ENCODE assay signal across 9 cellular contexts in genomic region chr3:56855856-56856538, GRCh38. TPM values are rescaled to one million over a fixed set of nuclear protein-coding genes. Genes with fewer than 3 reads are reported as not detected.
DNase-seq lines count a peak whose midpoint lies in the region; ATAC-seq and TF ChIP-seq lines count a peak whose summit lies in the region.
"Had no signal": no experiment of that assay in that cellular context is flagged by ENCODE, and none has a peak within 500 bp of the region (broad histone marks: within the 10 kb centered on the region; RNA-seq: fewer than 3 reads in every experiment).

No MANE protein-coding gene starts in this region.

- peak in 4 of 7 experiments; percentile 20 to 53 (median 26) for DNase-seq in CD8-positive, alpha-beta T cell
- DNase-seq in IMR-90 (no peak), left cardiac atrium (peak; percentile 43), activated gamma-delta T cell (lab: John Stamatoyannopoulos, UW) (no peak), amniotic stem cell (lab: John Stamatoyannopoulos, UW) (no peak)
- DNase-seq in activated T-cell treated with anti-CD3 and anti-CD28 coated beads, Interleukin-2, amount 50 U/mL, for 72 hours: peak; percentile 60 to 62
- peak; percentile 29 for DNase-seq in stimulated activated CD4-positive, alpha-beta T cell treated with anti-CD3 and anti-CD28 coated beads, Interleukin-1b, Interleukin-23, amount 100 ng/mL, for 48 hours

- dilution Hi-C loops in IMR-90 (cut with HindIII; ENCODE audit: low sequenced_read_pairs, unreplicated experiment): no loop called here

- H3K79me1 ChIP-seq in IMR-90 (ENCODE audit: low read depth in 1 of 2, low read length in 2 of 2): no peaks in the 10 kb centered on the region

- no peak overlapping the region for H3K18ac ChIP-seq in IMR-90 (ENCODE audit: low read depth, low read length)

- POLR2A ChIA-PET in CD8-positive, alpha-beta T cell (lab: Charles Lee): interaction anchor here (0.6 kb wide), 1 partner anchor 165 kb away, joined by 4 read pairs; no protein-coding TSS in a partner anchor
- POLR2A ChIA-PET in IMR-90 (lab: Charles Lee; ENCODE audit: unreplicated experiment): interaction anchor here (0.5 kb wide), 1 partner anchor 20 kb away, joined by 3 read pairs; no protein-coding TSS in a partner anchor

- 40% methylated on average over 1 of the region's 9 CpGs; no CpG with 5 or more reads in 1 of the 2 experiments for whole genome bisulfite sequencing in IMR-90 (ENCODE audit: extremely low coverage in 2 of 2, insufficient read length in 1 of 2), 2 experiments

- H3K4me1 ChIP-seq in CD8-positive, alpha-beta T cell (ENCODE audit: insufficient read depth, low read length): peaks cover 9% of the 10 kb centered on the region
- no peaks in the 10 kb centered on the region for H3K4me1 ChIP-seq in IMR-90 (ENCODE audit: control insufficient read depth, insufficient read depth, low read length)

- H3K14ac ChIP-seq in IMR-90 (replicated peaks; ENCODE audit: low read depth, low read length): no peak overlapping the region

- H3K27me3 Mint-ChIP-seq in CD8-positive, alpha-beta T cell (ENCODE audit: low read depth): no peaks in the 10 kb centered on the region
- H3K27me3 Mint-ChIP-seq in activated T-cell treated with anti-CD3 and anti-CD28 coated beads, Interleukin-2, amount 50 U/mL, for 72 hours (ENCODE audit: low read depth): no peaks in the 10 kb centered on the region

- CTCF ChIA-PET in CD8-positive, alpha-beta T cell (lab: Charles Lee): interaction anchor here (0.9 to 1.5 kb wide), 7 partner anchors 8 to 133 kb away, joined by 3 to 5 read pairs (median 3); no protein-coding TSS in a partner anchor
- CTCF ChIA-PET in IMR-90 (lab: Yijun Ruan, JAX): no interaction called here

- no peak overlapping the region for H4K8ac ChIP-seq in IMR-90 (ENCODE audit: low read depth in 2 of 2, low read length in 2 of 2)

- no peak overlapping the region for H3K23ac ChIP-seq in IMR-90 (ENCODE audit: low read depth, low read length)

- H3K4ac ChIP-seq in IMR-90 (ENCODE audit: low read depth, low read length): no peak overlapping the region

- no peak overlapping the region for H2AK5ac ChIP-seq in IMR-90 (ENCODE audit: low read depth, low read length)

- no peak overlapping the region for H3K9ac ChIP-seq in IMR-90 (ENCODE audit: low read depth, low read length)

- no peak overlapping the region for H2BK120ac ChIP-seq in IMR-90 (ENCODE audit: low read depth, low read length)

- no peaks in the 10 kb centered on the region for H3K9me3 Mint-ChIP-seq in CD8-positive, alpha-beta T cell
- H3K9me3 Mint-ChIP-seq in activated T-cell treated with anti-CD3 and anti-CD28 coated beads, Interleukin-2, amount 50 U/mL, for 72 hours: no peaks in the 10 kb centered on the region
- H3K9me3 Mint-ChIP-seq: IgD-negative memory B cell had no signal

- H3K4me1 Mint-ChIP-seq in CD8-positive, alpha-beta T cell (ENCODE audit: low read depth): peaks cover 48% of the 10 kb centered on the region
- peaks cover 67% of the 10 kb centered on the region for H3K4me1 Mint-ChIP-seq in activated T-cell treated with anti-CD3 and anti-CD28 coated beads, Interleukin-2, amount 50 U/mL, for 72 hours (ENCODE audit: low read depth)

- H3K27me3 ChIP-seq in CD8-positive, alpha-beta T cell (ENCODE audit: insufficient read depth, low read length): no peaks in the 10 kb centered on the region
- H3K27me3 ChIP-seq in IMR-90 (ENCODE audit: control insufficient read depth, insufficient read depth, low read length): 0 out of 2 replicates have a peak, but pooled peaks cover 2% of the 10 kb centered on the region

- H4K5ac ChIP-seq in IMR-90 (ENCODE audit: low read depth, low read length): no peak overlapping the region

- H2AK9ac ChIP-seq in IMR-90 (replicated peaks; ENCODE audit: low read depth, low read length, poor library complexity): no peak overlapping the region

- H3K4me3 ChIP-seq in CD8-positive, alpha-beta T cell (ENCODE audit: low read depth, low read length): no peak overlapping the region
- H3K4me3 ChIP-seq in IMR-90 (ENCODE audit: insufficient read depth, low read depth, low read length): no peak overlapping the region

- TF ChIP-seq CTCF in CD8-positive, alpha-beta T cell (IDR thresholded peaks at IDR 0.05): peak; percentile 29
- peak; percentile 39 for TF ChIP-seq CTCF in IMR-90 (conservative IDR thresholded peaks at IDR 0.05; ENCODE audit: low read depth, low read length)

- no peaks in the 10 kb centered on the region for H3K36me3 ChIP-seq in CD8-positive, alpha-beta T cell (ENCODE audit: insufficient read depth, low read length)
- no peaks in the 10 kb centered on the region for H3K36me3 ChIP-seq in IMR-90 (ENCODE audit: control insufficient read depth, insufficient read depth, low read length)

- peaks cover 12% of the 10 kb centered on the region for H3K36me3 Mint-ChIP-seq in CD8-positive, alpha-beta T cell
- H3K36me3 Mint-ChIP-seq in activated T-cell treated with anti-CD3 and anti-CD28 coated beads, Interleukin-2, amount 50 U/mL, for 72 hours (ENCODE audit: insufficient read depth in 2 of 2): no peaks in the 10 kb centered on the region

- H2BK20ac ChIP-seq in IMR-90 (ENCODE audit: low read depth, low read length): no peak overlapping the region

- in situ Hi-C loops in IMR-90 (cut with MboI; ENCODE audit: low sequenced_read_pairs): no loop called here

- no peak overlapping the region for H3K56ac ChIP-seq in IMR-90 (ENCODE audit: extremely low read depth, insufficient read depth, low read length)

- TF ChIP-seq RAD21 in IMR-90 (IDR thresholded peaks at IDR 0.05; ENCODE audit: low read length): peak; percentile 32; the same call in 1 of the 2 replicates

- H3K4me2 ChIP-seq in IMR-90 (ENCODE audit: low read depth, low read length): no peak overlapping the region

- H4K91ac ChIP-seq in IMR-90 (ENCODE audit: insufficient read depth, low read depth, low read length): no peak overlapping the region

- no peak overlapping the region for H3K4me3 Mint-ChIP-seq in CD8-positive, alpha-beta T cell
- H3K4me3 Mint-ChIP-seq in activated T-cell treated with anti-CD3 and anti-CD28 coated beads, Interleukin-2, amount 50 U/mL, for 72 hours: peak overlapping the region in 1 of 2 donors; percentile 62

- no peak overlapping the region for H2AFZ ChIP-seq in IMR-90 (replicated peaks; ENCODE audit: low read length, poor library complexity)

- intact Hi-C loops in CD8-positive, alpha-beta T cell (cut with DNase I, micrococcal nuclease): loop anchor here (1.0 kb wide), 2 partner anchors 132 to 133 kb away; no protein-coding TSS in a partner anchor
- intact Hi-C loops in IMR-90 (cut with micrococcal nuclease): loop anchor here (5.0 kb wide), 1 partner anchor 131 kb away; no protein-coding TSS in a partner anchor
- intact Hi-C loops in left cardiac atrium (cut with DNase I): loop anchor here in 1 of 2 donors (5.0 kb wide), 1 partner anchor 131 kb away; no protein-coding TSS in a partner anchor

- TF ChIP-seq POLR2A in IMR-90 (IDR thresholded peaks at IDR 0.05; ENCODE audit: low read depth, low read length): no peak

- H3K9me1 ChIP-seq in IMR-90 (ENCODE audit: insufficient read depth, low read length): no peaks in the 10 kb centered on the region; the same call in 1 of the 2 replicates

- H4K20me1 ChIP-seq in IMR-90 (ENCODE audit: insufficient read depth, low read length): no peaks in the 10 kb centered on the region

- no TSS peak for BruUV-seq in IMR-90 (replicated peaks; lab: Mats Ljungman, UMichigan)

- H2BK15ac ChIP-seq in IMR-90 (ENCODE audit: low read depth, low read length): no peak overlapping the region

- no peak overlapping the region for H3K27ac ChIP-seq in CD8-positive, alpha-beta T cell (ENCODE audit: low read depth, low read length)
- H3K27ac ChIP-seq in IMR-90 (ENCODE audit: insufficient read depth, low read length): no peak overlapping the region

- no peak for ATAC-seq in CD8-positive, alpha-beta T cell
- ATAC-seq in IMR-90 (ENCODE audit: low read depth) (no peak; the same call in 1 of the 2 replicates), left cardiac atrium (peak; percentile 25 to 50), HG03139 (IDR thresholded peaks at IDR 0.05; ENCODE audit: unreplicated experiment) (no peak)
- ATAC-seq in activated T-cell treated with anti-CD3 and anti-CD28 coated beads, Interleukin-2, amount 50 U/mL, for 72 hours (replicated peaks in 1 of 2): peak; percentile 60 to 69

- no peaks in the 10 kb centered on the region for H3K9me3 ChIP-seq in CD8-positive, alpha-beta T cell (ENCODE audit: low read length)
- H3K9me3 ChIP-seq in IMR-90 (ENCODE audit: control insufficient read depth, insufficient read depth, low read length): no peaks in the 10 kb centered on the region

- H3K27ac Mint-ChIP-seq in CD8-positive, alpha-beta T cell: peak overlapping the region; percentile 32
- H3K27ac Mint-ChIP-seq in activated T-cell treated with anti-CD3 and anti-CD28 coated beads, Interleukin-2, amount 50 U/mL, for 72 hours: peak overlapping the region; percentile 66
- H3K27ac Mint-ChIP-seq: IgD-negative memory B cell had no signal

- no peak overlapping the region for H2BK5ac ChIP-seq in IMR-90 (ENCODE audit: low read depth, low read length, poor library complexity, severe bottlenecking)

TF ChIP-seq in IMR-90, 13 proteins besides CTCF, POLR2A, EP300 and RAD21:
- TF ChIP-seq RFX5 (IDR thresholded peaks at IDR 0.05; ENCODE audit: low read depth, low read length) (no peak), MAZ (IDR thresholded peaks at IDR 0.05; ENCODE audit: borderline replicate concordance, low read depth, low read length) (no peak), CHD1 (IDR thresholded peaks at IDR 0.05; ENCODE audit: low read depth, low read length) (no peak), MXI1 (IDR thresholded peaks at IDR 0.05; ENCODE audit: borderline replicate concordance, low read depth, low read length) (no peak), MAFK (IDR thresholded peaks at IDR 0.05; ENCODE audit: low read depth, low read length) (no peak)

RNA-seq across cellular contexts. Expression of gene ARHGEF3, which starts 54.2 kb away (rescaled TPM):
- total RNA-seq in CD8-positive, alpha-beta T cell: 10 to 100 TPM; 38.8 to 39.9 TPM
- 2.3 and 2.5 TPM in 2 replicates for total RNA-seq in IMR-90 (2012; rRNA removed)
- 2.1 and 2.4 TPM in 2 replicates for polyA plus RNA-seq in IMR-90 (2012; rRNA removed)
- 1.2 and 1.9 TPM in 2 replicates for polyA plus RNA-seq in IMR-90 (2012; cell fraction: cytosol; rRNA removed)
- polyA plus RNA-seq in IMR-90 (2012; cell fraction: nucleus; rRNA removed; ENCODE audit: low replicate concordance): 0.71 and 2.2 TPM in 2 replicates
- 10 to 100 TPM; 21.1 to 43.6 TPM for total RNA-seq in activated T-cell treated with anti-CD3 and anti-CD28 coated beads, Interleukin-2, amount 50 U/mL, for 72 hours
- total RNA-seq in left cardiac atrium: 10 to 100 TPM; 11.9 to 16.8 TPM

Comparison
In these comparisons a context has a peak if more than half of its experiments do, and no peak if none do; other contexts are left out.
1. ATAC-seq: peak in activated T-cell treated with anti-CD3 and anti-CD28 coated beads, Interleukin-2, amount 50 U/mL, for 72 hours (2 of 2) and left cardiac atrium (2 of 2); none in CD8-positive, alpha-beta T cell (single experiment), IMR-90 (single experiment) and HG03139 (single experiment).
2. DNase-seq: peak in CD8-positive, alpha-beta T cell (4 of 7), activated T-cell treated with anti-CD3 and anti-CD28 coated beads, Interleukin-2, amount 50 U/mL, for 72 hours (2 of 2), left cardiac atrium (single experiment) and stimulated activated CD4-positive, alpha-beta T cell treated with anti-CD3 and anti-CD28 coated beads, Interleukin-1b, Interleukin-23, amount 100 ng/mL, for 48 hours (single experiment); none in IMR-90 (single experiment), activated gamma-delta T cell (single experiment) and amniotic stem cell (single experiment).